ENCODE assay signal across 8 cellular contexts in the genomic region with DNA sequence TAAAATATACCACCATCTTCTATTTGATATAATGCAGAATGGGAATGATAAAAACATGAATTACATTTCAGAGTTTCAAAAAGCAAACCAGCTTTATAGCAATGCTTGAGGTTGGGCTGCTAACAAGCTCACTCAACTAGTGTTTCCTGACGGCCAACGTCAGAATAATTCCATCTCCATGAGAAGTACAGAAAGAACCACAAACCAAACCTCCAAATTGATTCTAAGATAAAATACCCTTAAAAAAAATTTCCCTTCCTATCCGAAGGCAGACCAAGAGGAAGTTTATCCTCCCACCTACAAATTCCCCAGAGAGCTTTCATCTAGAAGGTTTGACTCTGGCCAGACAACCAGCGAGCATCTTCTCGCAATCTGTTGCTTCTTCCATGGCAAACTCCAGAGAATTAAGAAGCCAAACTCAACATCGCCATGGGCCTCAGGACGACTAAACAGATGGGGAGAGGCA. TPM values are rescaled to one million over a fixed set of nuclear protein-coding genes. Genes with fewer than 3 reads are reported as not detected.
A peak's percentile ranks its signal among the peaks of the same experiment; 100 is the strongest.
DNase-seq lines count a peak whose midpoint lies in the region; ATAC-seq and TF ChIP-seq lines count a peak whose summit lies in the region.

Gene EDARADD (plus strand): TSS at position 271 of the 466 bp plus-strand sequence. CDS start 159 bp downstream, at position 430.

- ATAC-seq in GM18511 (IDR thresholded peaks at IDR 0.05; ENCODE audit: unreplicated experiment): no peak

- peak within 1 kb of the TSS; percentile 63 for H3K4me3 ChIP-seq in AG04449 (ENCODE audit: low read depth, low read length)
- H3K4me3 ChIP-seq in mucosa of rectum (ENCODE audit: low read length in 2 of 2): peak within 1 kb of the TSS; percentile 66 to 69

- no peak within 1 kb of the TSS for H3K27ac Mint-ChIP-seq in HFFc6
- peak within 1 kb of the TSS in 1 of 5 experiments; percentile 18 for H3K27ac Mint-ChIP-seq in brain

- peaks cover 10 to 15% of the 10 kb centered on the region in 2 donors for H3K27me3 ChIP-seq in mucosa of rectum (ENCODE audit: control insufficient read depth in 2 of 2, insufficient read depth in 2 of 2, low read length in 2 of 2)

- no peaks in the 10 kb centered on the region for H3K36me3 ChIP-seq in mucosa of rectum (ENCODE audit: control insufficient read depth in 2 of 2, insufficient read depth in 2 of 2, low read length in 2 of 2)

- POLR2A ChIA-PET in AG04449 (lab: Yijun Ruan, JAX): no interaction called here

- H3K9me3 Mint-ChIP-seq in HFFc6 (no peaks in the 10 kb centered on the region), brain (no peaks in the 10 kb centered on the region)

- H3K4me3 Mint-ChIP-seq in HFFc6 (peak within 1 kb of the TSS; percentile 84), brain (peak within 1 kb of the TSS; percentile 80 to 88 (median 83))

- DNase-seq in AG04449 (ENCODE audit: low read depth, low spot score) (peak; percentile 28), HFFc6 (peak; percentile 9), NCI-H345 treated with DMSO at 0.1 percent for 48 hours (lab: John Stamatoyannopoulos, UW; ENCODE audit: unreplicated experiment) (no peak), SHP77 (lab: John Stamatoyannopoulos, UW) (no peak), substantia nigra (lab: John Stamatoyannopoulos, UW) (no peak)

- H3K27me3 Mint-ChIP-seq in HFFc6 (ENCODE audit: insufficient read depth) (peaks cover 17% of the 10 kb centered on the region), brain (peaks cover 66% of the 10 kb centered on the region)

- peaks cover 0 to 2% of the 10 kb centered on the region in 2 donors for H3K4me1 ChIP-seq in mucosa of rectum (ENCODE audit: control insufficient read depth in 2 of 2, insufficient read depth in 2 of 2, low read length in 2 of 2)

- H3K27ac ChIP-seq in mucosa of rectum (ENCODE audit: low read depth in 2 of 2, low read length in 2 of 2): no peak within 1 kb of the TSS
- H3K27ac ChIP-seq in substantia nigra (ENCODE audit: low read depth, low read length, poor library complexity, severe bottlenecking): no peak within 1 kb of the TSS

- H3K4me1 Mint-ChIP-seq in HFFc6 (ENCODE audit: low read depth): peaks cover 21% of the 10 kb centered on the region
- H3K4me1 Mint-ChIP-seq in brain: peaks cover 11% of the 10 kb centered on the region

- peaks cover 3% of the 10 kb centered on the region; the same call in 1 of the 2 replicates for H3K36me3 Mint-ChIP-seq in HFFc6 (ENCODE audit: low read depth)
- H3K36me3 Mint-ChIP-seq in brain: no peaks in the 10 kb centered on the region

- no peak for TF ChIP-seq CTCF in AG04449 (IDR thresholded peaks at IDR 0.05; ENCODE audit: insufficient read depth, low read length, missing control alignments)
- no peak for TF ChIP-seq CTCF in HFFc6 (IDR thresholded peaks at IDR 0.05)
- TF ChIP-seq CTCF in brain (conservative IDR thresholded peaks at IDR 0.05): no peak

- H3K9me3 ChIP-seq in mucosa of rectum (ENCODE audit: control insufficient read depth in 2 of 2, low read length in 2 of 2): no peaks in the 10 kb centered on the region

- CTCF ChIA-PET in AG04449 (lab: Yijun Ruan, JAX): no interaction called here

- peak within 1 kb of the TSS; percentile 6 to 43 for H3K9ac ChIP-seq in mucosa of rectum (ENCODE audit: low read depth in 1 of 2, low read length in 2 of 2)

RNA-seq across cellular contexts. Expression of gene EDARADD, which starts in this region (rescaled TPM):
- total RNA-seq in HFFc6 (2021; fragmentation: NEBNext Ultra II Directional; extraction: Animal tissue kit (Norgen Biotek cat#: 25700)): under 1 TPM in 2 of 6 experiments, not detected in 4; 0.43 TPM
- polyA plus RNA-seq in brain (ENCODE audit: insufficient read depth, low read depth, low replicate concordance): 0.15 TPM

Comparison
In these comparisons a context has a peak if more than half of its experiments do, and no peak if none do; other contexts are left out.
1. Peak in DNase-seq in HFFc6; RNA of the gene not detected or under 1 TPM.